Comparison of ENCODE assay signal across 20 cellular contexts in the genomic region with DNA sequence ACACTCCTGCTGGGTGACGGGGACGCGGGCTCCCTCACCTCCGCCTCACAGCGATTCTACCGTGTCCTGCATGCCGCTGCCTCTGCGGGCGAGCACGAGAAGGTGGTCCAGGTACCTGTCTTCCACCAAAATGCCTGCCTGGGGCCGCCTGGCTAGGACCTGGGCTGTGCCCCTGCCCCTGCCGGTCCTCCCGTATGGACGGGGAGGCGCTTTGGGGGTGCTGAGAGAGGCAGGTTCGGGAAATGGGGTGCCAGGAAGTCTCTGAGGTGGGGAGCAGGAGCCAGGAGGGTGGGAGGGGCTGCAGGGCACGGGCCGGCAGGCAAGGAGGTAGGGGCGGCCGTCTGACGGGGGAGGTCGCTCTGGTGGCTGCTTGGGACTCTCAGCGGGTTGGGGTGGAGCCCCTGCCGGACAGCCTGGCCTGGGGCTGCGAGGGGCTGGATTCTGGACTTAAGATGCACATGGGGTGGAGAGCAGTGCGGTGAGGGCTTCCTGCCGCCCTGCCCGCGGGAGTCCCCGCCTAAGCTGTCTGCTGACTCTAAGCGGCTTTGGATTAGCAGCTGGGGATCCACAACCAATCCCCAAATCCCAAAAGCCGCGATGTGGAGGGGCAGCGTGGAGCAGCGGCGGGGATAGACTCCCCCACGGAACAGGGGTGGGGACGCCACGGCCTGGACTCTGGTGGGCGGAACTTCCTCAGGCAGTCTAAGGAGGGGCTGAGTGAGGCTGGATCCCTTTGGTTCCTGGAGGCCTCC.
A peak's percentile ranks its signal among the peaks of the same experiment; 100 is the strongest.
DNase-seq lines count a peak whose midpoint lies in the region; TF ChIP-seq lines count a peak whose summit lies in the region.
"Had no signal": no experiment of that assay in that cellular context is flagged by ENCODE, and none has a peak within 500 bp of the region (broad histone marks: within the 10 kb centered on the region; RNA-seq: fewer than 3 reads in every experiment).

No MANE protein-coding gene starts in this region.

- TF ChIP-seq RAD21 in Ishikawa (IDR thresholded peaks at IDR 0.05; ENCODE audit: low read depth) = no peak

- DNase-seq in D341Med (ENCODE audit: low spot score) = peak; percentile 90
- DNase-seq in retinal pigment epithelial cell (ENCODE audit: low read depth) = peak; percentile 50
- DNase-seq in iPS-NIHi7 (ENCODE audit: extremely low spot score) = no peak
- no peak for DNase-seq in activated naive CD4-positive, alpha-beta T cell (lab: John Stamatoyannopoulos, UW)
- DNase-seq in C1 segment of cervical spinal cord (lab: John Stamatoyannopoulos, UW) = no peak
- DNase-seq: Calu3, GDM1, HCEC 1CT, KBM-7, MV-4-11, NCI-H1105 treated with DMSO at 0.1 percent for 48 hours, NCI-H146, NCI-H2029, NCI-H446, NCI-H524 treated with DMSO at 0.1 percent for 48 hours, NCI-H774, SIG-M5 had no signal

- no peak for TF ChIP-seq CTCF in VCaP (conservative IDR thresholded peaks at IDR 0.05)
- no peak for TF ChIP-seq CTCF in retinal pigment epithelial cell (conservative IDR thresholded peaks at IDR 0.05; ENCODE audit: low read depth, low read length)

- peak overlapping the region; percentile 44; the same call in 1 of the 2 replicates for H3K27ac ChIP-seq in VCaP
- H3K27ac ChIP-seq: SK-N-MC had no signal

- no peak for TF ChIP-seq EP300 in Ishikawa (IDR thresholded peaks at IDR 0.05; ENCODE audit: borderline replicate concordance)

- peak overlapping the region; percentile 14 for H3K4me3 ChIP-seq in retinal pigment epithelial cell (ENCODE audit: low read length)
- H3K4me3 ChIP-seq: SK-N-MC had no signal

TF ChIP-seq in Ishikawa, 13 proteins besides CTCF, POLR2A, EP300 and RAD21:
- TF ChIP-seq, protein P1, sequence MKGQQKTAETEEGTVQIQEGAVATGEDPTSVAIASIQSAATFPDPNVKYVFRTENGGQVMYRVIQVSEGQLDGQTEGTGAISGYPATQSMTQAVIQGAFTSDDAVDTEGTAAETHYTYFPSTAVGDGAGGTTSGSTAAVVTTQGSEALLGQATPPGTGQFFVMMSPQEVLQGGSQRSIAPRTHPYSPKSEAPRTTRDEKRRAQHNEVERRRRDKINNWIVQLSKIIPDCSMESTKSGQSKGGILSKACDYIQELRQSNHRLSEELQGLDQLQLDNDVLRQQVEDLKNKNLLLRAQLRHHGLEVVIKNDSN (IDR thresholded peaks at IDR 0.05) = no peak
- TF ChIP-seq TAF1 (IDR thresholded peaks at IDR 0.05; ENCODE audit: low read depth) (no peak), YY1 (IDR thresholded peaks at IDR 0.05; ENCODE audit: low read depth) (no peak), FOXM1 (IDR thresholded peaks at IDR 0.05; ENCODE audit: borderline replicate concordance, low read depth) (no peak), ZBTB7A (IDR thresholded peaks at IDR 0.05; ENCODE audit: low read depth) (0 out of 2 replicates have a peak, but pooled peaks have one; percentile 37)
- TF ChIP-seq, protein P2, sequence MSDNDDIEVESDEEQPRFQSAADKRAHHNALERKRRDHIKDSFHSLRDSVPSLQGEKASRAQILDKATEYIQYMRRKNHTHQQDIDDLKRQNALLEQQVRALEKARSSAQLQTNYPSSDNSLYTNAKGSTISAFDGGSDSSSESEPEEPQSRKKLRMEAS (IDR thresholded peaks at IDR 0.05) = no peak

Comparison
In these comparisons a context has a peak if more than half of its experiments do, and no peak if none do; other contexts are left out.
1. DNase-seq: peak in D341Med (single experiment) and retinal pigment epithelial cell (single experiment); none in iPS-NIHi7 (single experiment), activated naive CD4-positive, alpha-beta T cell (0 of 4) and C1 segment of cervical spinal cord (0 of 14).